Comparison of ENCODE assay signal across 8 cellular contexts in genomic region chr5:98927242-98927987, GRCh38. TPM values are rescaled to one million over a fixed set of nuclear protein-coding genes. Genes with fewer than 3 reads are reported as not detected.
DNase-seq lines count a peak whose midpoint lies in the region; ATAC-seq and TF ChIP-seq lines count a peak whose summit lies in the region.

No MANE protein-coding gene starts in this region.

- H3K27ac Mint-ChIP-seq in activated naive CD8-positive, alpha-beta T cell treated with anti-CD3 and anti-CD28 coated beads for 36 hours: peak overlapping the region; percentile 97

- DNase-seq in left cardiac atrium (peak; percentile 55), Right ventricle myocardium superior (no peak), RWPE1 (ENCODE audit: low spot score) (peak; percentile 53), hippocampal formation (lab: John Stamatoyannopoulos, UW) (peak; percentile 11 to 12), gastrocnemius medialis (peak; percentile 22 to 39)
- peak; percentile 63 for DNase-seq in activated naive CD8-positive, alpha-beta T cell treated with anti-CD3 and anti-CD28 coated beads for 36 hours

- TF ChIP-seq CTCF in RWPE1 (conservative IDR thresholded peaks at IDR 0.05; ENCODE audit: low read depth) (no peak), gastrocnemius medialis (IDR thresholded peaks at IDR 0.05 in 4 of 5, conservative IDR thresholded peaks at IDR 0.05 in 1 of 5) (no peak)

- no peaks in the 10 kb centered on the region for H3K27me3 ChIP-seq in gastrocnemius medialis

- H3K9me3 ChIP-seq in gastrocnemius medialis: no peaks in the 10 kb centered on the region

- H3K9me3 Mint-ChIP-seq in activated naive CD8-positive, alpha-beta T cell treated with anti-CD3 and anti-CD28 coated beads for 36 hours: no peaks in the 10 kb centered on the region

- in situ Hi-C loops in gastrocnemius medialis (cut with MboI; ENCODE audit: low sequenced_read_pairs in 4 of 4): loop anchor here in 1 of 4 donors (10.0 kb wide), 1 partner anchor 153 kb away; the partner anchor contains the start of gene RGMB

- H3K27ac ChIP-seq in RWPE1 (peak overlapping the region; percentile 100), gastrocnemius medialis (peak overlapping the region; percentile 99 to 100 (median 99))

- peak overlapping the region; percentile 77 to 93 (median 84) for H3K4me3 ChIP-seq in gastrocnemius medialis

- H3K36me3 Mint-ChIP-seq in activated naive CD8-positive, alpha-beta T cell treated with anti-CD3 and anti-CD28 coated beads for 36 hours: peaks cover 16% of the 10 kb centered on the region

- TF ChIP-seq POLR2A in gastrocnemius medialis (IDR thresholded peaks at IDR 0.05): peak; percentile 68 to 79

- H3K27me3 Mint-ChIP-seq in activated naive CD8-positive, alpha-beta T cell treated with anti-CD3 and anti-CD28 coated beads for 36 hours: no peaks in the 10 kb centered on the region

- H3K4me1 ChIP-seq in gastrocnemius medialis: peaks cover 41 to 43% of the 10 kb centered on the region in 2 donors

- H3K4me1 Mint-ChIP-seq in activated naive CD8-positive, alpha-beta T cell treated with anti-CD3 and anti-CD28 coated beads for 36 hours: peaks cover 44% of the 10 kb centered on the region

- CTCF ChIA-PET in RWPE1 (lab: Yijun Ruan, JAX): interaction anchor here (1.4 kb wide), 1 partner anchor 105 kb away, joined by 3 read pairs; no protein-coding TSS in a partner anchor

- POLR2A ChIA-PET in RWPE1 (lab: Yijun Ruan, JAX; ENCODE audit: low non-redundant PET): no interaction called here

- intact Hi-C loops in left cardiac atrium (cut with DNase I) (no loop called here), Right ventricle myocardium superior (cut with DNase I) (no loop called here), gastrocnemius medialis (cut with DNase I; ENCODE audit: low total_unique reads) (loop anchor here (5.0 kb wide), 1 partner anchor 1610 kb away; the partner anchor contains the start of gene FAM174A)

- ATAC-seq in left cardiac atrium: peak in 1 of 2 donors; percentile 12
- ATAC-seq in Right ventricle myocardium superior (ENCODE audit: poor library complexity): no peak
- ATAC-seq in HG03108 (IDR thresholded peaks at IDR 0.05; ENCODE audit: unreplicated experiment): peak; percentile 21
- peak in 1 of 2 donors; percentile 13 for ATAC-seq in gastrocnemius medialis
- no peak for ATAC-seq in GM18867 (IDR thresholded peaks at IDR 0.05; ENCODE audit: unreplicated experiment)

- peak overlapping the region; percentile 97 for H3K4me3 Mint-ChIP-seq in activated naive CD8-positive, alpha-beta T cell treated with anti-CD3 and anti-CD28 coated beads for 36 hours

- H3K36me3 ChIP-seq in gastrocnemius medialis: peaks cover 0 to 21% of the 10 kb centered on the region in 2 donors

RNA-seq across cellular contexts. Expression of gene CHD1, which starts 1.4 kb away (rescaled TPM):
- total RNA-seq in left cardiac atrium (10 to 100 TPM; 15.0 to 24.8 TPM), Right ventricle myocardium superior (11.8 TPM), gastrocnemius medialis (10 to 100 TPM; 25.0 to 44.3 (median 33.8) TPM)
- total RNA-seq in activated naive CD8-positive, alpha-beta T cell treated with anti-CD3 and anti-CD28 coated beads for 36 hours: 10 to 100 TPM; 58.0 to 58.5 TPM
